22 cellular contexts compared by ENCODE assay signal in genomic region chr6:95519228-95520037, GRCh38. TPM values are rescaled to one million over a fixed set of nuclear protein-coding genes. Genes with fewer than 3 reads are reported as not detected.
DNase-seq lines count a peak whose midpoint lies in the region; ATAC-seq, FAIRE-seq and TF ChIP-seq lines count a peak whose summit lies in the region.
"Had no signal": no experiment of that assay in that cellular context is flagged by ENCODE, and none has a peak within 500 bp of the region (broad histone marks: within the 10 kb centered on the region; RNA-seq: fewer than 3 reads in every experiment).

No MANE protein-coding gene starts in this region.

- 91% methylated on average over 28 of the region's 28 CpGs for WGBS in heart right ventricle, 2 donors
- 89% methylated on average over 20 of the region's 28 CpGs; no CpG with 5 or more reads in 1 of the 2 experiments for whole genome bisulfite sequencing in H1 (ENCODE audit: extremely low coverage in 1 of 2, insufficient coverage in 1 of 2, insufficient read length in 1 of 2, insufficient replicate concordance in 2 of 2, low coverage in 1 of 2, low lambda C conversion rate in 2 of 2, missing lambda C conversion rate in 1 of 2), 2 experiments
- 74 to 77% methylated on average over 19 to 28 of the region's 28 CpGs for WGBS in testis, 2 donors

- no peak overlapping the region for H3K18ac ChIP-seq in H1 (ENCODE audit: extremely low read depth, low read length)

- H3K4me1 ChIP-seq in heart right ventricle (no peaks in the 10 kb centered on the region), H1 (replicated peaks in 1 of 4; ENCODE audit: control insufficient read depth in 3 of 4, insufficient read depth in 4 of 4, low read length in 3 of 4) (peaks cover 0 to 7% (median 2%) of the 10 kb centered on the region in 4 experiments; a peak in 2 of 7 replicates), testis (peaks cover 6% of the 10 kb centered on the region), vagina (no peaks in the 10 kb centered on the region)
- H3K4me1 ChIP-seq: lower lobe of right lung, upper lobe of left lung had no signal

- no peak for TF ChIP-seq EP300 in H1 (IDR thresholded peaks at IDR 0.05; ENCODE audit: borderline replicate concordance in 1 of 2, low read depth in 2 of 2, low read length in 2 of 2)

- H3K4me3 ChIP-seq in heart right ventricle (no peak overlapping the region), H1 (ENCODE audit: extremely low read depth in 1 of 4, insufficient read depth in 2 of 4, low read depth in 3 of 4, low read length in 4 of 4) (no peak overlapping the region), testis (peak overlapping the region; percentile 31 to 43), vagina (no peak overlapping the region)
- H3K4me3 ChIP-seq: dorsolateral prefrontal cortex, HAP-1, lower lobe of right lung, upper lobe of left lung had no signal

- 0 out of 2 replicates have a peak overlapping the region, but pooled peaks have one; percentile 32 for H2BK20ac ChIP-seq in H1 (ENCODE audit: low read length)

- peak; percentile 40 for DNase-seq in Right ventricle myocardium inferior (ENCODE audit: missing footprints)
- DNase-seq in heart right ventricle = no peak
- peak; percentile 95 for DNase-seq in NCI-H774 (lab: John Stamatoyannopoulos, UW)
- no peak for DNase-seq in H1 (ENCODE audit: low read depth in 1 of 2, low spot score in 2 of 2)
- DNase-seq in testis = peak; percentile 69
- no peak for DNase-seq in stimulated activated CD4-positive, alpha-beta T cell treated with anti-CD3 and anti-CD28 coated beads, Interleukin-4, amount 100 ng/mL, for 1 hour
- no peak for DNase-seq in vagina (ENCODE audit: extremely low spot score in 2 of 2)
- DNase-seq: activated CD4-positive, alpha-beta memory T cell treated with anti-CD3 and anti-CD28 coated beads for 36 hours; activated naive CD8-positive, alpha-beta T cell treated with anti-CD3 and anti-CD28 coated beads, Interleukin-2, amount 10 ng/mL, durations not matched to agents 7 days and 5 days; KBM-7; kidney glomerular epithelial cell; lower lobe of right lung; NCI-H526 treated with DMSO at 0.1 percent for 48 hours; stimulated activated CD4-positive, alpha-beta T cell treated with anti-CD3 and anti-CD28 coated beads, Interleukin-15, amount 100 ng/mL, for 24 hours had no signal

- no peaks in the 10 kb centered on the region for H3K23me2 ChIP-seq in H1 (ENCODE audit: low read depth, low read length)

- no peak overlapping the region for H3K4me2 ChIP-seq in H1 (ENCODE audit: insufficient read depth in 1 of 2, low read depth in 2 of 2, low read length in 2 of 2)

- TF ChIP-seq RAD21 in H1 (IDR thresholded peaks at IDR 0.05 in 1 of 2, conservative IDR thresholded peaks at IDR 0.05 in 1 of 2; ENCODE audit: low read depth in 2 of 2, low read length in 2 of 2) = no peak

- no peak for TF ChIP-seq CTCF in heart right ventricle (IDR thresholded peaks at IDR 0.05)
- TF ChIP-seq CTCF in H1 (IDR thresholded peaks at IDR 0.05; ENCODE audit: control extremely low read depth in 1 of 3, insufficient read depth in 1 of 3, low read depth in 1 of 3, low read length in 3 of 3) = no peak
- no peak for TF ChIP-seq CTCF in testis (IDR thresholded peaks at IDR 0.05)
- TF ChIP-seq CTCF in vagina (IDR thresholded peaks at IDR 0.05) = no peak

- H2BK12ac ChIP-seq in H1 (ENCODE audit: low read depth, low read length) = 0 out of 2 replicates have a peak overlapping the region, but pooled peaks have one; percentile 50

- H4K20me1 ChIP-seq in H1 (replicated peaks in 1 of 2; ENCODE audit: control insufficient read depth in 1 of 2, insufficient read depth in 2 of 2, low read length in 2 of 2) = no peaks in the 10 kb centered on the region

- ATAC-seq in Right ventricle myocardium inferior (no peak), heart right ventricle (no peak), HG03139 (IDR thresholded peaks at IDR 0.05; ENCODE audit: unreplicated experiment) (no peak)
- ATAC-seq: CD8-positive, alpha-beta T cell; sciatic nerve had no signal

- intact Hi-C loops in Right ventricle myocardium inferior (cut with DNase I) (no loop called here), heart right ventricle (cut with DNase I) (no loop called here), testis (cut with DNase I; ENCODE audit: low total_unique reads) (no loop called here), vagina (cut with DNase I) (no loop called here)

- no peak overlapping the region for H3K56ac ChIP-seq in H1 (replicated peaks; ENCODE audit: insufficient read length, low read depth, low read length)

- no peak overlapping the region for H3K27ac ChIP-seq in heart right ventricle
- no peak overlapping the region for H3K27ac ChIP-seq in H1 (ENCODE audit: low read depth, low read length)
- H3K27ac ChIP-seq in testis = no peak overlapping the region
- H3K27ac ChIP-seq in vagina = no peak overlapping the region
- H3K27ac ChIP-seq: 22Rv1, dorsolateral prefrontal cortex, lower lobe of right lung, upper lobe of left lung had no signal

- no peak overlapping the region for H3K9ac ChIP-seq in H1 (replicated peaks in 1 of 4; ENCODE audit: extremely low read depth in 1 of 4, low read depth in 3 of 4, low read length in 3 of 4)

- H3K9me3 ChIP-seq in heart right ventricle (no peaks in the 10 kb centered on the region), H1 (ENCODE audit: insufficient read depth in 2 of 2, low read depth in 1 of 2, low read length in 1 of 2) (no peaks in the 10 kb centered on the region), testis (no peaks in the 10 kb centered on the region), vagina (no peaks in the 10 kb centered on the region)
- H3K9me3 ChIP-seq: HAP-1, lower lobe of right lung, upper lobe of left lung had no signal

- H2BK5ac ChIP-seq in H1 (ENCODE audit: low read depth, low read length) = no peak overlapping the region

- CTCF ChIA-PET in H1 (lab: Charles Lee; ENCODE audit: partially characterized antibody) = no interaction called here

- no peaks in the 10 kb centered on the region for H3K79me2 ChIP-seq in H1 (ENCODE audit: control insufficient read depth in 1 of 2, insufficient read depth in 2 of 2, low read length in 2 of 2)

- H3K4ac ChIP-seq in H1 (replicated peaks; ENCODE audit: insufficient read length, low read depth, low read length) = no peak overlapping the region

- H3K36me3 ChIP-seq in heart right ventricle = no peaks in the 10 kb centered on the region
- no peaks in the 10 kb centered on the region; a peak in 1 of 8 replicates for H3K36me3 ChIP-seq in H1 (ENCODE audit: control insufficient read depth in 2 of 4, insufficient read depth in 4 of 4, low read length in 3 of 4)
- H3K36me3 ChIP-seq in testis (ENCODE audit: low read depth, missing control alignments) = no peaks in the 10 kb centered on the region
- no peaks in the 10 kb centered on the region for H3K36me3 ChIP-seq in vagina
- H3K36me3 ChIP-seq: HAP-1, lower lobe of right lung, upper lobe of left lung had no signal

- POLR2A ChIA-PET in H1 (lab: Charles Lee; ENCODE audit: partially characterized antibody) = no interaction called here

- 0 out of 2 replicates have a peak overlapping the region, but pooled peaks have one; percentile 53 for H2AK5ac ChIP-seq in H1 (ENCODE audit: low read depth, low read length)

- peak overlapping the region; percentile 42 for H4K91ac ChIP-seq in H1 (replicated peaks; ENCODE audit: insufficient read length, low read length)

- H2BK120ac ChIP-seq in H1 (replicated peaks; ENCODE audit: low read depth, low read length) = no peak overlapping the region

- FAIRE-seq in H1 (lab: Jason Lieb, UNC) = no peak
- FAIRE-seq: endothelial cell of umbilical vein had no signal

- no peak overlapping the region for H3K14ac ChIP-seq in H1 (ENCODE audit: insufficient read length)

- no peak overlapping the region for H2BK15ac ChIP-seq in H1 (ENCODE audit: low read length)

- no peak overlapping the region for H2AFZ ChIP-seq in H1 (ENCODE audit: low read length)

- no peaks in the 10 kb centered on the region for H3K79me1 ChIP-seq in H1 (ENCODE audit: low read depth, low read length)

- H4K5ac ChIP-seq in H1 (ENCODE audit: insufficient read length, low read depth, low read length) = no peak overlapping the region

- H3K23ac ChIP-seq in H1 (ENCODE audit: insufficient read length) = no peak overlapping the region

- no peaks in the 10 kb centered on the region for H3K27me3 ChIP-seq in heart right ventricle
- H3K27me3 ChIP-seq in H1 (replicated peaks in 1 of 4; ENCODE audit: control insufficient read depth in 3 of 4, extremely low read depth in 1 of 4, insufficient read depth in 3 of 4, low read length in 3 of 4) = no peaks in the 10 kb centered on the region
- no peaks in the 10 kb centered on the region for H3K27me3 ChIP-seq in testis
- H3K27me3 ChIP-seq in vagina = no peaks in the 10 kb centered on the region
- H3K27me3 ChIP-seq: dorsolateral prefrontal cortex, upper lobe of left lung had no signal

- no peak overlapping the region for H4K8ac ChIP-seq in H1 (ENCODE audit: extremely low read depth, insufficient read depth, low read length)

- TF ChIP-seq POLR2A in H1 (IDR thresholded peaks at IDR 0.05; ENCODE audit: control extremely low read depth in 1 of 2, low read depth in 2 of 2, low read length in 2 of 2) (no peak), testis (IDR thresholded peaks at IDR 0.05) (no peak), vagina (IDR thresholded peaks at IDR 0.05) (no peak)

TF ChIP-seq in H1, 55 proteins besides CTCF, POLR2A, EP300 and RAD21:
- TF ChIP-seq TBP (IDR thresholded peaks at IDR 0.05; ENCODE audit: low read depth, low read length) (no peak), CHD2 (IDR thresholded peaks at IDR 0.05; ENCODE audit: low read length) (no peak), EGR1 (IDR thresholded peaks at IDR 0.05; ENCODE audit: borderline replicate concordance, low read depth, low read length) (no peak), KDM4A (IDR thresholded peaks at IDR 0.05; ENCODE audit: low read depth, low read length, severe bottlenecking) (no peak), SAP30 (IDR thresholded peaks at IDR 0.05; ENCODE audit: insufficient read depth, insufficient replicate concordance, low read length) (no peak), SIX5 (IDR thresholded peaks at IDR 0.05; ENCODE audit: low read depth, low read length) (no peak), RBBP5 (IDR thresholded peaks at IDR 0.05; ENCODE audit: borderline replicate concordance, low read depth, low read length) (no peak)

RNA-seq across cellular contexts. Expression of gene MANEA, which starts 57.9 kb away (rescaled TPM):
- 6.2 TPM for total RNA-seq in Right ventricle myocardium inferior
- total RNA-seq in heart right ventricle = 1 to 10 TPM; 3.5 to 7.0 (median 5.9) TPM
- 1 to 10 TPM; 2.6 to 4.9 TPM for polyA plus RNA-seq in heart right ventricle
- total RNA-seq in H1 (2021; fragmentation: NEBNext Ultra II Directional; extraction: Animal tissue kit (Norgen Biotek cat#: 25700)) = 8.4 and 10.4 TPM in 2 replicates
- polyA plus RNA-seq in H1 (2011; rRNA removed) = 1.4 and 2.8 TPM in 2 replicates
- 2.5 TPM for polyA plus RNA-seq in H1 (2011; cell fraction: cytosol; rRNA removed)
- 0.78 TPM for polyA plus RNA-seq in H1 (2011; cell fraction: nucleus; rRNA removed)
- polyA plus RNA-seq in H1 (2012, experiment 1 of 2) = 1.9 to 3.7 TPM (median 2.1 TPM) in 4 replicates
- polyA plus RNA-seq in H1 (2012, experiment 2 of 2) = 0.75 TPM
- 10.1 TPM for polyA plus RNA-seq in H1 (2013, experiment 1 of 2)
- polyA plus RNA-seq in H1 (2013, experiment 2 of 2) = 10.0 TPM
- 2.3 and 6.4 TPM in 2 replicates for polyA minus RNA-seq in H1 (2011; rRNA and poly(A)+ RNA removed)
- polyA minus RNA-seq in H1 (2011; cell fraction: cytosol; rRNA and poly(A)+ RNA removed) = 2.3 TPM
- 9.5 TPM for polyA minus RNA-seq in H1 (2011; cell fraction: nucleus; rRNA and poly(A)+ RNA removed)
- 10 to 100 TPM; 11.3 to 13.0 TPM for total RNA-seq in testis
- 10.9 TPM for polyA plus RNA-seq in testis (ENCODE audit: insufficient read depth, low read depth, low replicate concordance)
- 5.9 TPM for total RNA-seq in vagina

Comparison
In these comparisons a context has a peak if more than half of its experiments do, and no peak if none do; other contexts are left out.
1. DNase-seq: peak in Right ventricle myocardium inferior (single experiment), NCI-H774 (single experiment) and testis (single experiment); none in heart right ventricle (0 of 2), H1 (0 of 2), stimulated activated CD4-positive, alpha-beta T cell treated with anti-CD3 and anti-CD28 coated beads, Interleukin-4, amount 100 ng/mL, for 1 hour (single experiment) and vagina (0 of 2).
2. H3K4me3 ChIP-seq: peak in testis (2 of 2); none in heart right ventricle (0 of 10), H1 (0 of 4) and vagina (0 of 2).